Comparison of ENCODE assay signal across 8 cellular contexts in genomic region chr1:12615916-12616708, GRCh38. TPM values are rescaled to one million over a fixed set of nuclear protein-coding genes. Genes with fewer than 3 reads are reported as not detected.
A peak's percentile ranks its signal among the peaks of the same experiment; 100 is the strongest.
DNase-seq lines count a peak whose midpoint lies in the region; ATAC-seq and TF ChIP-seq lines count a peak whose summit lies in the region.

No MANE protein-coding gene starts in this region.

- H3K27me3 Mint-ChIP-seq in stimulated activated naive CD8-positive, alpha-beta T cell treated with anti-CD3 and anti-CD28 coated beads, Interleukin-15, amount 100 ng/mL, for 72 hours: no peaks in the 10 kb centered on the region
- H3K27me3 Mint-ChIP-seq in glutamatergic neuron (ENCODE audit: unreplicated experiment): peaks cover 11% of the 10 kb centered on the region

- intact Hi-C loops in left colon (cut with DNase I, micrococcal nuclease): loop anchor here in 1 of 2 donors (5.0 kb wide), 1 partner anchor 209 kb away; no protein-coding TSS in a partner anchor

- no peak for TF ChIP-seq CTCF in glutamatergic neuron (IDR thresholded peaks at IDR 0.05; ENCODE audit: partially characterized antibody, unreplicated experiment)

- peak overlapping the region; percentile 91 to 99 for H3K4me3 Mint-ChIP-seq in stimulated activated naive CD8-positive, alpha-beta T cell treated with anti-CD3 and anti-CD28 coated beads, Interleukin-15, amount 100 ng/mL, for 72 hours
- no peak overlapping the region for H3K4me3 Mint-ChIP-seq in glutamatergic neuron (ENCODE audit: unreplicated experiment)

- peaks cover 64% of the 10 kb centered on the region for H3K4me1 Mint-ChIP-seq in stimulated activated naive CD8-positive, alpha-beta T cell treated with anti-CD3 and anti-CD28 coated beads, Interleukin-15, amount 100 ng/mL, for 72 hours
- peaks cover 3% of the 10 kb centered on the region for H3K4me1 Mint-ChIP-seq in glutamatergic neuron (ENCODE audit: low read depth, unreplicated experiment)

- H3K9me3 Mint-ChIP-seq in stimulated activated naive CD8-positive, alpha-beta T cell treated with anti-CD3 and anti-CD28 coated beads, Interleukin-15, amount 100 ng/mL, for 72 hours: no peaks in the 10 kb centered on the region
- peaks cover 9% of the 10 kb centered on the region for H3K9me3 Mint-ChIP-seq in glutamatergic neuron (ENCODE audit: unreplicated experiment)

- H3K36me3 Mint-ChIP-seq in glutamatergic neuron (ENCODE audit: unreplicated experiment): no peaks in the 10 kb centered on the region

- H3K9me3 ChIP-seq in ES-I3 (ENCODE audit: control insufficient read depth, insufficient read depth, low read length): no peaks in the 10 kb centered on the region

- peak overlapping the region; percentile 62; the same call in 1 of the 2 replicates for H3K9ac ChIP-seq in ES-I3 (ENCODE audit: low read depth, low read length)

- H3K27ac ChIP-seq in caudate nucleus (ENCODE audit: low read depth, low read length): peak overlapping the region; percentile 93

- peak; percentile 42 for ATAC-seq in left colon
- no peak for ATAC-seq in stimulated activated naive CD8-positive, alpha-beta T cell treated with anti-CD3 and anti-CD28 coated beads, Interleukin-15, amount 100 ng/mL, for 72 hours

- H3K27ac Mint-ChIP-seq in stimulated activated naive CD8-positive, alpha-beta T cell treated with anti-CD3 and anti-CD28 coated beads, Interleukin-15, amount 100 ng/mL, for 72 hours: peak overlapping the region; percentile 94 to 99
- H3K27ac Mint-ChIP-seq in glutamatergic neuron (ENCODE audit: unreplicated experiment): no peak overlapping the region

- peaks cover 2% of the 10 kb centered on the region; the same call in 1 of the 2 replicates for H3K36me3 ChIP-seq in ES-I3 (ENCODE audit: insufficient read depth, low read length)

- H3K4me1 ChIP-seq in ES-I3 (ENCODE audit: insufficient read depth, low read length): peaks cover 19% of the 10 kb centered on the region

- DNase-seq in NCI-H146 treated with DMSO at 0.1 percent for 48 hours (lab: John Stamatoyannopoulos, UW; ENCODE audit: unreplicated experiment): peak; percentile 3
- peak in 15 of 61 donors; percentile 12 to 63 (median 37) for DNase-seq in caudate nucleus (lab: John Stamatoyannopoulos, UW)
- DNase-seq in left colon: peak; percentile 66 to 69
- no peak for DNase-seq in stimulated activated naive CD8-positive, alpha-beta T cell treated with anti-CD3 and anti-CD28 coated beads, Interleukin-15, amount 100 ng/mL, for 72 hours
- DNase-seq in SK-N-DZ (ENCODE audit: low spot score): no peak
- no peak for DNase-seq in glutamatergic neuron
- no peak for DNase-seq in GDM1 (lab: John Stamatoyannopoulos, UW)

RNA-seq across cellular contexts. Expression of gene DHRS3, which starts 1.9 kb away (rescaled TPM):
- total RNA-seq in left colon (100 to 1,000 TPM in 1 of 2 donors, 10 to 100 TPM in 1; 73.2 to 106 TPM), glutamatergic neuron (ENCODE audit: unreplicated experiment) (not detected)
- polyA plus RNA-seq in SK-N-DZ (2014; cell fraction: cytosol; rRNA removed): not detected in 2 replicates
- polyA plus RNA-seq in SK-N-DZ (2014; cell fraction: nucleus; rRNA removed): not detected in 2 replicates

RNA-seq across cellular contexts. Expression of gene AADACL4, which starts 27.8 kb away (rescaled TPM):
- total RNA-seq in left colon (not detected), glutamatergic neuron (ENCODE audit: unreplicated experiment) (not detected)
- polyA plus RNA-seq in SK-N-DZ (2014; cell fraction: cytosol; rRNA removed): not detected in 2 replicates
- polyA plus RNA-seq in SK-N-DZ (2014; cell fraction: nucleus; rRNA removed): not detected in 2 replicates

Comparison
In these comparisons a context has a peak if more than half of its experiments do, and no peak if none do; other contexts are left out.
1. DNase-seq: peak in NCI-H146 treated with DMSO at 0.1 percent for 48 hours (single experiment) and left colon (2 of 2); none in stimulated activated naive CD8-positive, alpha-beta T cell treated with anti-CD3 and anti-CD28 coated beads, Interleukin-15, amount 100 ng/mL, for 72 hours (0 of 2), SK-N-DZ (single experiment), glutamatergic neuron (single experiment) and GDM1 (single experiment).
2. RNA of gene DHRS3, which starts 1.9 kb away (total RNA-seq): 73.2 to 106 TPM in left colon; not detected in glutamatergic neuron (single experiment); every median in the first group is over 10 times any median in the second.